8 cellular contexts compared by ENCODE assay signal in genomic region chr12:11719678-11720099, GRCh38.
DNase-seq lines count a peak whose midpoint lies in the region; ATAC-seq, FAIRE-seq and TF ChIP-seq lines count a peak whose summit lies in the region.

No MANE protein-coding gene starts in this region.

- no peaks in the 10 kb centered on the region for H3K9me3 Mint-ChIP-seq in activated T-cell treated with anti-CD3 and anti-CD28 coated beads, Interleukin-2, amount 50 U/mL, for 24 hours

- no peaks in the 10 kb centered on the region for H4K20me1 ChIP-seq in MM.1S (ENCODE audit: insufficient read depth, low read length)

- peak overlapping the region; percentile 11 for H3K4me3 Mint-ChIP-seq in activated T-cell treated with anti-CD3 and anti-CD28 coated beads, Interleukin-2, amount 50 U/mL, for 24 hours

- H3K9me3 ChIP-seq in MM.1S (replicated peaks; ENCODE audit: insufficient read depth, low read length): no peaks in the 10 kb centered on the region

- H3K27ac ChIP-seq in MM.1S (ENCODE audit: low read length): no peak overlapping the region

- H3F3A ChIP-seq in MM.1S (ENCODE audit: insufficient read depth, low read length): no peaks in the 10 kb centered on the region

- H3K27me3 Mint-ChIP-seq in activated T-cell treated with anti-CD3 and anti-CD28 coated beads, Interleukin-2, amount 50 U/mL, for 24 hours: no peaks in the 10 kb centered on the region

- no peaks in the 10 kb centered on the region for H3K9me2 ChIP-seq in MM.1S (replicated peaks; ENCODE audit: insufficient read depth, low read length)

- no peak for TF ChIP-seq CTCF in MM.1S (IDR thresholded peaks at IDR 0.05; ENCODE audit: low read length)

- no peaks in the 10 kb centered on the region for H3K36me3 ChIP-seq in MM.1S (replicated peaks; ENCODE audit: insufficient read depth, low read length)

- H3K36me3 Mint-ChIP-seq in activated T-cell treated with anti-CD3 and anti-CD28 coated beads, Interleukin-2, amount 50 U/mL, for 24 hours (ENCODE audit: low read depth): peaks cover 60% of the 10 kb centered on the region

- no peak overlapping the region for H3K4me3 ChIP-seq in MM.1S (ENCODE audit: low read length)

- H3K79me2 ChIP-seq in MM.1S (ENCODE audit: low read length): peaks cover 11% of the 10 kb centered on the region; the same call in 1 of the 2 replicates

- no peak overlapping the region for H3K4me2 ChIP-seq in MM.1S (ENCODE audit: low read depth, low read length)

- no peak overlapping the region for H3K9ac ChIP-seq in MM.1S (ENCODE audit: low read length)

- peak overlapping the region; percentile 23 for H3K27ac Mint-ChIP-seq in activated T-cell treated with anti-CD3 and anti-CD28 coated beads, Interleukin-2, amount 50 U/mL, for 24 hours

- H3K27me3 ChIP-seq in MM.1S (replicated peaks; ENCODE audit: insufficient read depth, low read length): no peaks in the 10 kb centered on the region

- peak; percentile 38 for DNase-seq in stimulated activated naive CD4-positive, alpha-beta T cell treated with Interleukin-2 at 50 U/mL for 16 hours (lab: John Stamatoyannopoulos, UW)
- no peak for DNase-seq in stimulated activated naive CD4-positive, alpha-beta T cell (lab: John Stamatoyannopoulos, UW)
- DNase-seq in activated T-cell treated with anti-CD3 and anti-CD28 coated beads, Interleukin-2, amount 50 U/mL, for 24 hours: peak; percentile 61
- peak; percentile 6 to 55 for DNase-seq in frontal cortex (ENCODE audit: low spot score in 2 of 2)
- DNase-seq in renal cortical epithelial cell (ENCODE audit: low read depth): peak; percentile 88
- DNase-seq in COLO668 (lab: John Stamatoyannopoulos, UW; ENCODE audit: unreplicated experiment): no peak
- DNase-seq in MM.1S: no peak

- H2AFZ ChIP-seq in MM.1S (ENCODE audit: low read length): no peak overlapping the region

- H3K4me1 Mint-ChIP-seq in activated T-cell treated with anti-CD3 and anti-CD28 coated beads, Interleukin-2, amount 50 U/mL, for 24 hours (ENCODE audit: low read depth): peaks cover 54% of the 10 kb centered on the region

- ATAC-seq in GM21423 (IDR thresholded peaks at IDR 0.05; ENCODE audit: unreplicated experiment): no peak

- FAIRE-seq in frontal cortex (lab: Jason Lieb, UNC): no peak

- no peaks in the 10 kb centered on the region for H3K4me1 ChIP-seq in MM.1S (ENCODE audit: low read length)

Comparison
In these comparisons a context has a peak if more than half of its experiments do, and no peak if none do; other contexts are left out.
1. DNase-seq: peak in stimulated activated naive CD4-positive, alpha-beta T cell treated with Interleukin-2 at 50 U/mL for 16 hours (single experiment), activated T-cell treated with anti-CD3 and anti-CD28 coated beads, Interleukin-2, amount 50 U/mL, for 24 hours (single experiment), frontal cortex (2 of 2) and renal cortical epithelial cell (single experiment); none in stimulated activated naive CD4-positive, alpha-beta T cell (0 of 6), COLO668 (single experiment) and MM.1S (single experiment).